Comparison of ENCODE assay signal across 15 cellular contexts in genomic region chr16:68823401-68823800, GRCh38. TPM values are rescaled to one million over a fixed set of nuclear protein-coding genes. Genes with fewer than 3 reads are reported as not detected.
DNase-seq lines count a peak whose midpoint lies in the region; ATAC-seq, FAIRE-seq and TF ChIP-seq lines count a peak whose summit lies in the region.
"Had no signal": no experiment of that assay in that cellular context is flagged by ENCODE, and none has a peak within 500 bp of the region (broad histone marks: within the 10 kb centered on the region; RNA-seq: fewer than 3 reads in every experiment).

No MANE protein-coding gene starts in this region.

- H3K4me3 ChIP-seq in skeletal muscle cell (ENCODE audit: low read depth, low read length) = no peak overlapping the region
- H3K4me3 ChIP-seq: ascending aorta had no signal

- TF ChIP-seq POLR2A in H54 (IDR thresholded peaks at IDR 0.05; ENCODE audit: low read depth, low read length) = no peak

- peak overlapping the region; percentile 75; the same call in 1 of the 2 replicates for H3K27ac Mint-ChIP-seq in WTC11

- CTCF ChIA-PET in WTC11 (lab: Charles Lee) = interaction anchor here (0.7 to 1.1 kb wide), 7 partner anchors 18 to 295 kb away, joined by 3 to 4 read pairs (median 3); no protein-coding TSS in a partner anchor

- FAIRE-seq in H54 (lab: Jason Lieb, UNC) = no peak
- FAIRE-seq: G401.6, TTC549 had no signal

- no peaks in the 10 kb centered on the region for H3K27me3 Mint-ChIP-seq in WTC11 (ENCODE audit: low read depth)

- H3K36me3 Mint-ChIP-seq in WTC11 = peaks cover 75% of the 10 kb centered on the region

- ATAC-seq in WTC11 = 0 out of 2 replicates have a peak, but pooled peaks have one; percentile 24

- H3K4me1 Mint-ChIP-seq in WTC11 = 0 out of 2 replicates have a peak, but pooled peaks cover 5% of the 10 kb centered on the region

- DNase-seq in H54 (ENCODE audit: insufficient read length, low spot score) = peak; percentile 74
- DNase-seq in WTC11 (ENCODE audit: low spot score) = peak; percentile 18
- peak; percentile 85 for DNase-seq in glomerular visceral epithelial cell (ENCODE audit: extremely low spot score)
- DNase-seq in skeletal muscle cell (ENCODE audit: low read depth) = peak; percentile 39
- no peak for DNase-seq in DMS153 (lab: John Stamatoyannopoulos, UW)
- DNase-seq in SIG-M5 treated with dmso at 0.1 percent for 504 hours (lab: John Stamatoyannopoulos, UW; ENCODE audit: unreplicated experiment) = no peak
- no peak for DNase-seq in activated gamma-delta T cell treated with Interleukin-2 at 50 U/mL for 16 hours
- no peak for DNase-seq in NOMO-1 (lab: John Stamatoyannopoulos, UW; ENCODE audit: unreplicated experiment in 2 of 2)
- DNase-seq: glutamatergic neuron; NCI-H1105 treated with DMSO at 0.1 percent for 48 hours; stimulated activated CD4-positive, alpha-beta T cell treated with anti-CD3 and anti-CD28 coated beads, Interleukin-15, amount 100 ng/mL, for 24 hours; stimulated activated naive CD4-positive, alpha-beta T cell treated with Interleukin-2 at 50 U/mL for 16 hours had no signal

- no peak overlapping the region for H3K4me3 Mint-ChIP-seq in WTC11

- no peak for TF ChIP-seq CTCF in WTC11 (IDR thresholded peaks at IDR 0.05)

- H3K9me3 Mint-ChIP-seq in WTC11 = no peaks in the 10 kb centered on the region

- POLR2A ChIA-PET in WTC11 (lab: Charles Lee) = interaction anchor here (0.6 to 1.2 kb wide), 4 partner anchors 17 to 292 kb away, joined by 3 to 5 read pairs (median 4); no protein-coding TSS in a partner anchor

TF ChIP-seq in WTC11, 78 proteins besides CTCF, POLR2A, EP300 and RAD21:
- TF ChIP-seq JAZF1 (CRISPR knock-in tag; IDR thresholded peaks at IDR 0.05) (no peak), ZNF396 (CRISPR knock-in tag; IDR thresholded peaks at IDR 0.05; ENCODE audit: borderline replicate concordance) (no peak), CBFB (CRISPR knock-in tag; IDR thresholded peaks at IDR 0.05; ENCODE audit: low read depth) (no peak), IRF1 (CRISPR knock-in tag; IDR thresholded peaks at IDR 0.05) (no peak), ZNF512 (CRISPR knock-in tag; IDR thresholded peaks at IDR 0.05; ENCODE audit: borderline replicate concordance) (no peak), JUN (CRISPR knock-in tag; IDR thresholded peaks at IDR 0.05) (no peak)
TF ChIP-seq in WTC11: peak in this region for 0.

RNA-seq across cellular contexts. Expression of gene TANGO6, which starts 19.9 kb away (rescaled TPM):
- total RNA-seq in WTC11 (2021) = 12.0 to 15.6 TPM (median 12.6 TPM) in 3 replicates

Comparison
In these comparisons a context has a peak if more than half of its experiments do, and no peak if none do; other contexts are left out.
1. DNase-seq: peak in H54 (single experiment), WTC11 (single experiment), glomerular visceral epithelial cell (single experiment) and skeletal muscle cell (single experiment); none in DMS153 (single experiment), SIG-M5 treated with dmso at 0.1 percent for 504 hours (single experiment), activated gamma-delta T cell treated with Interleukin-2 at 50 U/mL for 16 hours (single experiment) and NOMO-1 (0 of 2).